ENCODE assay signal across 8 cellular contexts in genomic region chr14:104680806-104681688, GRCh38. TPM values are rescaled to one million over a fixed set of nuclear protein-coding genes. Genes with fewer than 3 reads are reported as not detected.
DNase-seq lines count a peak whose midpoint lies in the region; ATAC-seq and TF ChIP-seq lines count a peak whose summit lies in the region.

No MANE protein-coding gene starts in this region.

- H3K36me3 Mint-ChIP-seq in neural crest cell (ENCODE audit: low read depth): no peaks in the 10 kb centered on the region
- no peaks in the 10 kb centered on the region for H3K36me3 Mint-ChIP-seq in activated T-cell treated with anti-CD3 and anti-CD28 coated beads, Interleukin-2, amount 50 U/mL, for 4 hours (ENCODE audit: insufficient read depth)

- TF ChIP-seq CTCF in fibroblast of villous mesenchyme (IDR thresholded peaks at IDR 0.05; ENCODE audit: insufficient read depth, low read depth, low read length): peak; percentile 37
- peak; percentile 25 for TF ChIP-seq CTCF in neural crest cell (conservative IDR thresholded peaks at IDR 0.05)

- peaks cover 61% of the 10 kb centered on the region for H3K4me1 Mint-ChIP-seq in neural crest cell
- peaks cover 22% of the 10 kb centered on the region for H3K4me1 Mint-ChIP-seq in activated T-cell treated with anti-CD3 and anti-CD28 coated beads, Interleukin-2, amount 50 U/mL, for 4 hours (ENCODE audit: low read depth)

- DNase-seq in GDM1 (lab: John Stamatoyannopoulos, UW) (peak; percentile 13), fibroblast of villous mesenchyme (ENCODE audit: low read depth) (peak; percentile 82), neural crest cell (ENCODE audit: low read depth, low spot score) (no peak), NCI-H774 (lab: John Stamatoyannopoulos, UW) (no peak)
- DNase-seq in activated T-cell treated with anti-CD3 and anti-CD28 coated beads, Interleukin-2, amount 50 U/mL, for 4 hours: no peak
- DNase-seq in activated CD4-positive, CD25-positive, alpha-beta regulatory T cell treated with anti-CD3 and anti-CD28 coated beads, Interleukin-2, amount 50 U/mL, for 72 hours: no peak

- H3K4me3 ChIP-seq in fibroblast of villous mesenchyme (ENCODE audit: low read depth, low read length): peak overlapping the region; percentile 3

- peak; percentile 38 for ATAC-seq in HG03066 (IDR thresholded peaks at IDR 0.05; ENCODE audit: low read depth, unreplicated experiment)
- ATAC-seq in SK-N-SH treated with all-trans-retinoic acid at 6 μM for 48 hours: peak; percentile 73
- ATAC-seq in activated T-cell treated with anti-CD3 and anti-CD28 coated beads, Interleukin-2, amount 50 U/mL, for 4 hours: no peak

- peaks cover 6% of the 10 kb centered on the region for H3K9me3 Mint-ChIP-seq in neural crest cell
- no peaks in the 10 kb centered on the region for H3K9me3 Mint-ChIP-seq in activated T-cell treated with anti-CD3 and anti-CD28 coated beads, Interleukin-2, amount 50 U/mL, for 4 hours

- peak overlapping the region; percentile 72 for H3K4me3 Mint-ChIP-seq in neural crest cell
- H3K4me3 Mint-ChIP-seq in activated T-cell treated with anti-CD3 and anti-CD28 coated beads, Interleukin-2, amount 50 U/mL, for 4 hours: no peak overlapping the region

- peaks cover 2% of the 10 kb centered on the region for H3K27me3 Mint-ChIP-seq in neural crest cell (ENCODE audit: low read depth)
- H3K27me3 Mint-ChIP-seq in activated T-cell treated with anti-CD3 and anti-CD28 coated beads, Interleukin-2, amount 50 U/mL, for 4 hours (ENCODE audit: low read depth): no peaks in the 10 kb centered on the region

- peak overlapping the region; percentile 44 for H3K27ac Mint-ChIP-seq in neural crest cell (ENCODE audit: unreplicated experiment)

TF ChIP-seq in SK-N-SH treated with all-trans-retinoic acid at 6 μM for 48 hours, 23 proteins besides CTCF, POLR2A, EP300 and RAD21:
- TF ChIP-seq PATZ1 (CRISPR knock-in tag; IDR thresholded peaks at IDR 0.05; ENCODE audit: borderline replicate concordance) (no peak), ISL1 (CRISPR knock-in tag; IDR thresholded peaks at IDR 0.05) (no peak), PPARA (CRISPR knock-in tag; IDR thresholded peaks at IDR 0.05; ENCODE audit: borderline replicate concordance) (no peak), SNAI2 (CRISPR knock-in tag; IDR thresholded peaks at IDR 0.05) (no peak), ZFP30 (CRISPR knock-in tag; IDR thresholded peaks at IDR 0.05) (no peak), GLIS3 (CRISPR knock-in tag; IDR thresholded peaks at IDR 0.05) (no peak), ZNF8 (CRISPR knock-in tag; IDR thresholded peaks at IDR 0.05) (no peak), ZC3H10 (CRISPR knock-in tag; IDR thresholded peaks at IDR 0.05) (no peak), POU6F1 (CRISPR knock-in tag; IDR thresholded peaks at IDR 0.05; ENCODE audit: borderline replicate concordance, low read depth) (no peak), CSDC2 (CRISPR knock-in tag; IDR thresholded peaks at IDR 0.05) (no peak), ARNTL (CRISPR knock-in tag; IDR thresholded peaks at IDR 0.05; ENCODE audit: borderline replicate concordance, low read depth) (no peak), ZNF70 (CRISPR knock-in tag; IDR thresholded peaks at IDR 0.05) (no peak), BACH2 (CRISPR knock-in tag; IDR thresholded peaks at IDR 0.05; ENCODE audit: borderline replicate concordance) (no peak), CREB5 (CRISPR knock-in tag; IDR thresholded peaks at IDR 0.05; ENCODE audit: low read depth) (no peak), CSRNP3 (CRISPR knock-in tag; IDR thresholded peaks at IDR 0.05) (no peak), TSHZ2 (CRISPR knock-in tag; IDR thresholded peaks at IDR 0.05) (no peak), ZNF565 (CRISPR knock-in tag; conservative IDR thresholded peaks at IDR 0.05; ENCODE audit: low read depth) (no peak), ESRRG (CRISPR knock-in tag; IDR thresholded peaks at IDR 0.05) (no peak)

RNA-seq across cellular contexts. Expression of gene INF2, which starts 8.4 kb away (rescaled TPM):
- total RNA-seq in fibroblast of villous mesenchyme (47.0 and 68.7 TPM in 2 replicates), neural crest cell (60.6 and 61.7 TPM in 2 replicates)
- 10 to 100 TPM; 51.8 to 54.9 (median 54.5) TPM for total RNA-seq in activated T-cell treated with anti-CD3 and anti-CD28 coated beads, Interleukin-2, amount 50 U/mL, for 4 hours

RNA-seq across cellular contexts. Expression of gene ADSS1, which starts 43.0 kb away (rescaled TPM):
- total RNA-seq in fibroblast of villous mesenchyme (1.3 and 4.3 TPM in 2 replicates), neural crest cell (4.4 and 5.0 TPM in 2 replicates)
- total RNA-seq in activated T-cell treated with anti-CD3 and anti-CD28 coated beads, Interleukin-2, amount 50 U/mL, for 4 hours: 1 to 10 TPM in 1 of 3 donors, under 1 TPM in 2; 0.66 to 1.2 (median 0.69) TPM

Comparison
In these comparisons a context has a peak if more than half of its experiments do, and no peak if none do; other contexts are left out.
1. DNase-seq: peak in GDM1 (single experiment) and fibroblast of villous mesenchyme (single experiment); none in neural crest cell (single experiment), activated T-cell treated with anti-CD3 and anti-CD28 coated beads, Interleukin-2, amount 50 U/mL, for 4 hours (single experiment), NCI-H774 (single experiment) and activated CD4-positive, CD25-positive, alpha-beta regulatory T cell treated with anti-CD3 and anti-CD28 coated beads, Interleukin-2, amount 50 U/mL, for 72 hours (single experiment).
2. ATAC-seq: peak in HG03066 (single experiment) and SK-N-SH treated with all-trans-retinoic acid at 6 μM for 48 hours (single experiment); none in activated T-cell treated with anti-CD3 and anti-CD28 coated beads, Interleukin-2, amount 50 U/mL, for 4 hours (0 of 2).